In genomic region chr7:5681423-5681822, GRCh38 we compare ENCODE assay signal across 14 cellular contexts.
A peak's percentile ranks its signal among the peaks of the same experiment; 100 is the strongest.
DNase-seq lines count a peak whose midpoint lies in the region; TF ChIP-seq lines count a peak whose summit lies in the region.
"Had no signal": no experiment of that assay in that cellular context is flagged by ENCODE, and none has a peak within 500 bp of the region (broad histone marks: within the 10 kb centered on the region; RNA-seq: fewer than 3 reads in every experiment).

No MANE protein-coding gene starts in this region.

- H3K9me3 ChIP-seq in DOHH2 (ENCODE audit: control insufficient read depth, insufficient read depth, low read length) (no peaks in the 10 kb centered on the region), SJSA1 (replicated peaks) (no peaks in the 10 kb centered on the region)
- no peaks in the 10 kb centered on the region for H3K9me3 ChIP-seq in effector memory CD4-positive, alpha-beta T cell (ENCODE audit: control insufficient read depth, low read length)

- no peaks in the 10 kb centered on the region for H3K9me2 ChIP-seq in DOHH2 (replicated peaks; ENCODE audit: control insufficient read depth, low read length)

- no peaks in the 10 kb centered on the region for H3K27me3 ChIP-seq in DOHH2 (ENCODE audit: control insufficient read depth, low read length)
- H3K27me3 ChIP-seq in SJSA1 (replicated peaks) = no peaks in the 10 kb centered on the region
- no peaks in the 10 kb centered on the region for H3K27me3 ChIP-seq in rectal smooth muscle tissue (ENCODE audit: control insufficient read depth, insufficient read depth, low read length)
- H3K27me3 ChIP-seq in effector memory CD4-positive, alpha-beta T cell (replicated peaks; ENCODE audit: control insufficient read depth, insufficient read depth, low read length, poor library complexity, severe bottlenecking) = no peaks in the 10 kb centered on the region

- peaks cover 4% of the 10 kb centered on the region; the same call in 1 of the 2 replicates for H3K79me2 ChIP-seq in DOHH2 (ENCODE audit: control insufficient read depth, low read length)

- no peaks in the 10 kb centered on the region for H3K27me3 Mint-ChIP-seq in dendritic cell treated with granulocyte-macrophage colony-stimulating factor and Interleukin-4, amounts not matched to agents 40 ng/mL and 50 ng/mL, for 4 days

- H3K36me3 ChIP-seq in DOHH2 (ENCODE audit: control insufficient read depth, low read length) (peaks cover 21% of the 10 kb centered on the region), SJSA1 (peaks cover 63% of the 10 kb centered on the region), rectal smooth muscle tissue (ENCODE audit: control insufficient read depth, insufficient read depth, low read length) (no peaks in the 10 kb centered on the region)
- peaks cover 13% of the 10 kb centered on the region for H3K36me3 ChIP-seq in effector memory CD4-positive, alpha-beta T cell (ENCODE audit: control insufficient read depth, insufficient read depth, low read length)

- TF ChIP-seq CTCF in DOHH2 (IDR thresholded peaks at IDR 0.05; ENCODE audit: low read depth, low read length, poor library complexity, severe bottlenecking) = no peak

- H3K4me3 ChIP-seq in DOHH2 (ENCODE audit: low read length) (no peak overlapping the region), SJSA1 (no peak overlapping the region), rectal smooth muscle tissue (ENCODE audit: low read length) (no peak overlapping the region)
- H3K4me3 ChIP-seq in effector memory CD4-positive, alpha-beta T cell (ENCODE audit: insufficient read depth, low read depth, low read length, poor library complexity, severe bottlenecking) = no peak overlapping the region

- H3K4me1 ChIP-seq in DOHH2 (ENCODE audit: control insufficient read depth, low read length) = peaks cover 69% of the 10 kb centered on the region
- peaks cover 57% of the 10 kb centered on the region for H3K4me1 ChIP-seq in SJSA1 (replicated peaks)
- H3K4me1 ChIP-seq in rectal smooth muscle tissue (ENCODE audit: control insufficient read depth, insufficient read depth, low read length) = peaks cover 79% of the 10 kb centered on the region
- peaks cover 8% of the 10 kb centered on the region for H3K4me1 ChIP-seq in effector memory CD4-positive, alpha-beta T cell (ENCODE audit: control insufficient read depth, insufficient read depth, low read length, poor library complexity, severe bottlenecking)

- intact Hi-C loops in dendritic cell treated with granulocyte-macrophage colony-stimulating factor and Interleukin-4, amounts not matched to agents 40 ng/mL and 50 ng/mL, for 4 days (cut with micrococcal nuclease) = no loop called here

- H3K27ac ChIP-seq in DOHH2 (ENCODE audit: low read depth, low read length) = no peak overlapping the region
- peak overlapping the region; percentile 24 for H3K27ac ChIP-seq in SJSA1
- H3K27ac ChIP-seq in rectal smooth muscle tissue (ENCODE audit: low read depth, low read length) = peak overlapping the region; percentile 40
- H3K27ac ChIP-seq in effector memory CD4-positive, alpha-beta T cell (ENCODE audit: insufficient read depth, low read length, poor library complexity, severe bottlenecking) = no peak overlapping the region

- H3K36me3 Mint-ChIP-seq in dendritic cell treated with granulocyte-macrophage colony-stimulating factor and Interleukin-4, amounts not matched to agents 40 ng/mL and 50 ng/mL, for 4 days (ENCODE audit: low read depth) = peaks cover 39% of the 10 kb centered on the region

- no peaks in the 10 kb centered on the region for H4K20me1 ChIP-seq in DOHH2 (ENCODE audit: control insufficient read depth, insufficient read depth, low read depth, low read length)

- H3K4me1 Mint-ChIP-seq in dendritic cell treated with granulocyte-macrophage colony-stimulating factor and Interleukin-4, amounts not matched to agents 40 ng/mL and 50 ng/mL, for 4 days (ENCODE audit: low read depth) = peaks cover 90% of the 10 kb centered on the region

- peak overlapping the region; percentile 24; the same call in 1 of the 2 replicates for H3K4me2 ChIP-seq in DOHH2 (ENCODE audit: low read length)

- H3K9ac ChIP-seq in rectal smooth muscle tissue (ENCODE audit: low read length) = no peak overlapping the region

- DNase-seq in SJSA1 (ENCODE audit: low read depth in 1 of 2, low spot score in 2 of 2) (no peak), NCI-H1092 (lab: John Stamatoyannopoulos, UW) (no peak), NOMO-1 treated with DMSO at 0.1 percent for 48 hours (lab: John Stamatoyannopoulos, UW; ENCODE audit: unreplicated experiment) (no peak)
- no peak for DNase-seq in stimulated activated CD4-positive, alpha-beta T cell treated with anti-CD3 and anti-CD28 coated beads, Interleukin-12 subunit alpha, Interleukin-12 subunit beta, amount 100 ng/mL, for 4 hours
- DNase-seq in effector memory CD4-positive, alpha-beta T cell = no peak
- DNase-seq: activated CD8-positive, alpha-beta memory T cell treated with anti-CD3 and anti-CD28 coated beads, Interleukin-2, amount 50 U/mL, for 48 hours; GF-D8; H7; Kasumi-1; NCI-H1694 treated with DMSO at 0.1 percent for 48 hours; SHP77 had no signal

- no peak overlapping the region for H3K4me3 Mint-ChIP-seq in dendritic cell treated with granulocyte-macrophage colony-stimulating factor and Interleukin-4, amounts not matched to agents 40 ng/mL and 50 ng/mL, for 4 days

- no peaks in the 10 kb centered on the region for H3K9me3 Mint-ChIP-seq in dendritic cell treated with granulocyte-macrophage colony-stimulating factor and Interleukin-4, amounts not matched to agents 40 ng/mL and 50 ng/mL, for 4 days

- peaks cover 3% of the 10 kb centered on the region; the same call in 1 of the 2 replicates for H3F3A ChIP-seq in DOHH2 (ENCODE audit: control insufficient read depth, insufficient read depth)

- peak overlapping the region; percentile 82 for H3K27ac Mint-ChIP-seq in dendritic cell treated with granulocyte-macrophage colony-stimulating factor and Interleukin-4, amounts not matched to agents 40 ng/mL and 50 ng/mL, for 4 days

Comparison
In these comparisons a context has a peak if more than half of its experiments do, and no peak if none do; other contexts are left out.
1. H3K27ac ChIP-seq: peak in SJSA1 (single experiment) and rectal smooth muscle tissue (single experiment); none in DOHH2 (single experiment) and effector memory CD4-positive, alpha-beta T cell (single experiment).